In the genomic region with DNA sequence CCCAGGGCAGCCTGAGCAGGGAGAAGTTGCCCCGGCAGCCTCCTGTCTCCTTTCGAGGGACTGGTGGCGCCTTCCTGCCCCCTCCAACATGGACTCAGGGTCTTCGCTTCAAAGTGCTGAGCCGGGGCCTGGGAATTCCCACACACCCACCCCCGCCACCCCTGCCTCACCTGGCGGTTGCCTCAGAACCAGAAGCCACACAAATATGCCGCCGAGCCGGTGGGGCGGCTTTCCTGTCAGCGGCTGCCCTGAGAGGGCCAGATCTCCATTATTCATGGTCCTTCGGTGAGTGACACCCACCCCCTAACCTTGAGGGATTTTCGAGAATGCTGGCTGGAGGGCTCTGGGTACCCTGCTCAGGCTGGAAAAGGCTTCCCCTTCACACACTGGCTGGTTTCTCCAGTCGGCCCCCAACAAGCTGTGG, we compare ENCODE assay signal across 19 cellular contexts.
DNase-seq lines count a peak whose midpoint lies in the region; ATAC-seq and TF ChIP-seq lines count a peak whose summit lies in the region.
"Had no signal": no experiment of that assay in that cellular context is flagged by ENCODE, and none has a peak within 500 bp of the region (broad histone marks: within the 10 kb centered on the region; RNA-seq: fewer than 3 reads in every experiment).

No MANE protein-coding gene starts in this region.

- peak overlapping the region; percentile 97 for H3K27ac Mint-ChIP-seq in progenitor cell of endocrine pancreas
- H3K27ac Mint-ChIP-seq: activated CD4-positive, alpha-beta T cell treated with anti-CD3 and anti-CD28 coated beads, Interleukin-2, amount 10 ng/mL, durations not matched to agents 24 days and 14 days; activated naive CD4-positive, alpha-beta T cell treated with anti-CD3 and anti-CD28 coated beads for 36 hours; memory B cell had no signal

- no peaks in the 10 kb centered on the region for H3K36me3 ChIP-seq in RWPE2 (ENCODE audit: low read depth)
- H3K36me3 ChIP-seq in MG63: no peaks in the 10 kb centered on the region
- H3K36me3 ChIP-seq: ascending aorta, neural progenitor cell had no signal

- no peaks in the 10 kb centered on the region for H3K9me3 Mint-ChIP-seq in progenitor cell of endocrine pancreas (ENCODE audit: low read depth)
- H3K9me3 Mint-ChIP-seq: activated naive CD4-positive, alpha-beta T cell treated with anti-CD3 and anti-CD28 coated beads for 36 hours; memory B cell had no signal

- ATAC-seq in RWPE2 (ENCODE audit: low read depth) (0 out of 3 replicates have a peak, but pooled peaks have one; percentile 19), HG02885 (IDR thresholded peaks at IDR 0.05; ENCODE audit: poor library complexity, unreplicated experiment) (no peak), HG03521 (IDR thresholded peaks at IDR 0.05; ENCODE audit: unreplicated experiment) (no peak)

- H3K36me3 Mint-ChIP-seq in progenitor cell of endocrine pancreas (ENCODE audit: insufficient read depth): no peaks in the 10 kb centered on the region
- H3K36me3 Mint-ChIP-seq: memory B cell, neural progenitor cell had no signal

- H3K27ac ChIP-seq in RWPE2 (ENCODE audit: poor library complexity, severe bottlenecking): no peak overlapping the region
- H3K27ac ChIP-seq: ascending aorta, GM23248, neural progenitor cell had no signal

- no peak for TF ChIP-seq CTCF in RWPE2 (IDR thresholded peaks at IDR 0.05; ENCODE audit: poor library complexity, severe bottlenecking)
- TF ChIP-seq CTCF in progenitor cell of endocrine pancreas (IDR thresholded peaks at IDR 0.05; ENCODE audit: unreplicated experiment): no peak

- H3K9me3 ChIP-seq in RWPE2 (ENCODE audit: severe bottlenecking): no peaks in the 10 kb centered on the region
- no peaks in the 10 kb centered on the region for H3K9me3 ChIP-seq in MG63
- H3K9me3 ChIP-seq: ascending aorta had no signal

- no peaks in the 10 kb centered on the region for H3K4me1 ChIP-seq in RWPE2 (ENCODE audit: insufficient read depth, poor library complexity, severe bottlenecking)
- H3K4me1 ChIP-seq: neural progenitor cell had no signal

- no peaks in the 10 kb centered on the region for H3K27me3 Mint-ChIP-seq in progenitor cell of endocrine pancreas
- H3K27me3 Mint-ChIP-seq: activated CD4-positive, alpha-beta T cell treated with anti-CD3 and anti-CD28 coated beads, Interleukin-2, amount 10 ng/mL, durations not matched to agents 24 days and 14 days had no signal

- DNase-seq in ELF-1 (ENCODE audit: low read depth, low spot score): peak; percentile 91
- DNase-seq in RWPE2 (ENCODE audit: low spot score): no peak
- DNase-seq in islet precursor cell: peak; percentile 98
- DNase-seq in progenitor cell of endocrine pancreas (ENCODE audit: low spot score, unreplicated experiment): peak; percentile 68
- no peak for DNase-seq in MG63
- DNase-seq: activated CD4-positive, alpha-beta T cell treated with anti-CD3 and anti-CD28 coated beads, Interleukin-2, amount 10 ng/mL, durations not matched to agents 24 days and 14 days; activated naive CD4-positive, alpha-beta T cell treated with anti-CD3 and anti-CD28 coated beads for 36 hours; GF-D8; GM23248; KG1; NCI-H1105; NCI-H2107; NCI-H524 treated with DMSO at 0.1 percent for 48 hours; stimulated activated CD4-positive, alpha-beta T cell treated with anti-CD3 and anti-CD28 coated beads, Interleukin-2, amount 100 ng/mL, for 24 hours had no signal

- peak overlapping the region; percentile 4 for H3K4me3 Mint-ChIP-seq in progenitor cell of endocrine pancreas (ENCODE audit: low read depth)
- H3K4me3 Mint-ChIP-seq: activated CD4-positive, alpha-beta T cell treated with anti-CD3 and anti-CD28 coated beads, Interleukin-2, amount 10 ng/mL, durations not matched to agents 24 days and 14 days; activated naive CD4-positive, alpha-beta T cell treated with anti-CD3 and anti-CD28 coated beads for 36 hours; memory B cell; neural progenitor cell had no signal

- peaks cover 17% of the 10 kb centered on the region for H3K4me1 Mint-ChIP-seq in progenitor cell of endocrine pancreas (ENCODE audit: low read depth)
- H3K4me1 Mint-ChIP-seq: memory B cell had no signal

- H3K4me3 ChIP-seq in RWPE2 (ENCODE audit: severe bottlenecking) (no peak overlapping the region), MG63 (no peak overlapping the region)
- H3K4me3 ChIP-seq: ascending aorta, GM23248, neural progenitor cell had no signal

- H3K27me3 ChIP-seq in RWPE2 (ENCODE audit: insufficient read depth, poor library complexity, severe bottlenecking) (no peaks in the 10 kb centered on the region), MG63 (no peaks in the 10 kb centered on the region)
- H3K27me3 ChIP-seq: ascending aorta, neural progenitor cell had no signal

Comparison
In these comparisons a context has a peak if more than half of its experiments do, and no peak if none do; other contexts are left out.
1. DNase-seq: peak in ELF-1 (single experiment), islet precursor cell (single experiment) and progenitor cell of endocrine pancreas (single experiment); none in RWPE2 (single experiment) and MG63 (single experiment).